22 cellular contexts compared by ENCODE assay signal in the genomic region with DNA sequence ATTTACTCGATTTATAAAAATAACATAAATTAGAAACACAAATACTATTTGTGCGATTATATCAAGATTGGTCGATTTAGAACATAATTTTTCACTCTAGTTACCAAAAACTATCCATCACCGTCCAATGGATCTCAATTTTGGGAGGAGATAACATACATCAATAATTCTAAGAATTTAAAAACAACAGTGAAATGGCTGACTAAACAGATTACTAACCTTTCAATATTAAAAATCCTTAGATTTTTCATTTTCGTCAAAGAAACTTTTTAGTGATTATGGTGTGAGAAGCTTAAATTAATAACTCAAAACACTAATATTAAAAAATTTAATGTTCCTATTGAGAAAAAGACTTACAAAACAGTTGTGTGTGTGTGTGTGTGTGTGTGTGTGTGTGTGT.
DNase-seq lines count a peak whose midpoint lies in the region; ATAC-seq, FAIRE-seq and TF ChIP-seq lines count a peak whose summit lies in the region.
"Had no signal": no experiment of that assay in that cellular context is flagged by ENCODE, and none has a peak within 500 bp of the region (broad histone marks: within the 10 kb centered on the region; RNA-seq: fewer than 3 reads in every experiment).

No MANE protein-coding gene starts in this region.

- no peak for TF ChIP-seq EP300 in A549 (IDR thresholded peaks at IDR 0.05)
- no peak for TF ChIP-seq EP300 in K562 (IDR thresholded peaks at IDR 0.05; ENCODE audit: low read length)

- H3K9ac ChIP-seq in K562 (ENCODE audit: insufficient read depth in 1 of 2, low read depth in 2 of 2, low read length in 2 of 2) (no peak overlapping the region), mammary epithelial cell (ENCODE audit: insufficient read depth, low read length) (no peak overlapping the region)
- H3K9ac ChIP-seq: BLaER1, GM23248 had no signal

- H3K9me3 ChIP-seq in A549 = no peaks in the 10 kb centered on the region
- H3K9me3 ChIP-seq in HEK293 (ENCODE audit: control insufficient read depth, insufficient read depth, low read depth, low read length) = no peaks in the 10 kb centered on the region
- H3K9me3 ChIP-seq in K562 (replicated peaks; ENCODE audit: control insufficient read depth, insufficient read depth, low read depth, low read length) = no peaks in the 10 kb centered on the region
- no peaks in the 10 kb centered on the region for H3K9me3 ChIP-seq in mammary epithelial cell (replicated peaks; ENCODE audit: insufficient read depth, low read length)
- H3K9me3 ChIP-seq: BLaER1, Caco-2 had no signal

- dilution Hi-C loops in mammary epithelial cell (cut with HindIII; ENCODE audit: low sequenced_read_pairs) = no loop called here

- ATAC-seq in A549 (no peak), K562 (no peak)
- ATAC-seq: CD8-positive, alpha-beta T cell; GM12878 had no signal

- BruUV-seq in K562 (replicated peaks; lab: Mats Ljungman, UMichigan) = no TSS peak
- no TSS peak for BruUV-seq in mammary epithelial cell (replicated peaks; lab: Mats Ljungman, UMichigan)

- POLR2A ChIA-PET in A549 (lab: Yijun Ruan, JAX) (no interaction called here), HEK293 (lab: Yijun Ruan, JAX) (interaction anchor here (0.6 kb wide), 1 partner anchor 128 kb away, joined by 3 read pairs; no protein-coding TSS in a partner anchor), K562 (lab: Yijun Ruan, JAX) (interaction anchor here (0.6 to 1.7 kb wide), 3 partner anchors 13 to 639 kb away, joined by 3 to 5 read pairs (median 4); a partner anchor contains a TSS)

- H3K79me2 ChIP-seq in K562 (ENCODE audit: control insufficient read depth, insufficient read depth, low read length) = no peaks in the 10 kb centered on the region
- H3K79me2 ChIP-seq in mammary epithelial cell (ENCODE audit: insufficient read depth, low read length) = no peaks in the 10 kb centered on the region

- TF ChIP-seq POLR2A in A549 (IDR thresholded peaks at IDR 0.05; ENCODE audit: low read length) (no peak), K562 (conservative IDR thresholded peaks at IDR 0.05) (no peak)

- no peaks in the 10 kb centered on the region for H3K9me1 ChIP-seq in K562 (ENCODE audit: control insufficient read depth, insufficient read depth, low read length)

- H3K4me3 ChIP-seq in A549 = no peak overlapping the region
- H3K4me3 ChIP-seq in HEK293 (ENCODE audit: low read depth, low read length) = no peak overlapping the region
- no peak overlapping the region for H3K4me3 ChIP-seq in K562
- H3K4me3 ChIP-seq in mammary epithelial cell (replicated peaks in 1 of 3; ENCODE audit: insufficient read depth in 1 of 3, low read depth in 2 of 3, low read length in 3 of 3) = no peak overlapping the region
- H3K4me3 ChIP-seq: BLaER1, GM12878, GM23248 had no signal

- no peak for TF ChIP-seq RAD21 in A549 (conservative IDR thresholded peaks at IDR 0.05 in 1 of 2, IDR thresholded peaks at IDR 0.05 in 1 of 2)
- no peak for TF ChIP-seq RAD21 in K562 (CRISPR knock-in tag; conservative IDR thresholded peaks at IDR 0.05 in 1 of 2, IDR thresholded peaks at IDR 0.05 in 1 of 2)

- WGBS in A549 (ENCODE audit: missing lambda C conversion rate) = 88% methylated on average over 5 of the region's 5 CpGs
- WGBS in K562 (ENCODE audit: insufficient coverage, low coverage, missing lambda C conversion rate) = 87% methylated on average over 5 of the region's 5 CpGs
- 98% methylated on average over 5 of the region's 5 CpGs for WGBS in mammary epithelial cell (ENCODE audit: low coverage, missing lambda C conversion rate)

- peaks cover 10% of the 10 kb centered on the region; the same call in 2 of the 3 replicates for H3K4me1 ChIP-seq in A549
- H3K4me1 ChIP-seq in HEK293 (ENCODE audit: control insufficient read depth, insufficient read depth, low read length) = no peaks in the 10 kb centered on the region
- H3K4me1 ChIP-seq in K562 (replicated peaks in 1 of 2; ENCODE audit: control insufficient read depth in 2 of 2, insufficient read depth in 2 of 2, low read length in 2 of 2) = no peaks in the 10 kb centered on the region
- H3K4me1 ChIP-seq in mammary epithelial cell (ENCODE audit: insufficient read depth, low read length) = no peaks in the 10 kb centered on the region
- H3K4me1 ChIP-seq: BLaER1 had no signal

- CTCF ChIA-PET in A549 (lab: Yijun Ruan, JAX) (interaction anchor here (1.2 to 1.7 kb wide), 2 partner anchors 179 to 181 kb away, joined by 3 to 5 read pairs; no protein-coding TSS in a partner anchor), HEK293 (lab: Yijun Ruan, JAX) (interaction anchor here (0.5 to 1.4 kb wide), 5 partner anchors 17 to 1845 kb away, joined by 3 to 4 read pairs (median 3); no protein-coding TSS in a partner anchor), K562 (lab: Yijun Ruan, JAX; ENCODE audit: low intra/inter-chr PET ratio) (no interaction called here), mammary epithelial cell (lab: Charles Lee; ENCODE audit: low non-redundant PET) (no interaction called here)

- H2AFZ ChIP-seq in K562 (ENCODE audit: low read depth, low read length) (no peak overlapping the region), mammary epithelial cell (ENCODE audit: low read depth, low read length) (no peak overlapping the region)
- H2AFZ ChIP-seq: GM23248 had no signal

- FAIRE-seq in A549 (lab: Jason Lieb, UNC) = no peak
- FAIRE-seq in K562 (lab: Jason Lieb, UNC) = no peak
- FAIRE-seq: GM12878, GM19239, H1 had no signal

- H3K27ac ChIP-seq in A549 = no peak overlapping the region
- H3K27ac ChIP-seq in HEK293 (ENCODE audit: extremely low read depth, low read depth, low read length) = no peak overlapping the region
- H3K27ac ChIP-seq in K562 (ENCODE audit: extremely low read depth, low read depth, low read length) = no peak overlapping the region
- H3K27ac ChIP-seq in mammary epithelial cell (ENCODE audit: insufficient read depth, low read depth, low read length) = no peak overlapping the region
- H3K27ac ChIP-seq: BLaER1, C4-2B, GM23248 had no signal

- no peaks in the 10 kb centered on the region for H3K27me3 ChIP-seq in K562 (ENCODE audit: control insufficient read depth in 2 of 2, insufficient read depth in 2 of 2, low read length in 2 of 2)
- H3K27me3 ChIP-seq in mammary epithelial cell (ENCODE audit: insufficient read depth, low read length) = no peaks in the 10 kb centered on the region
- H3K27me3 ChIP-seq: BLaER1 had no signal

- no peak overlapping the region for H3K4me2 ChIP-seq in A549
- H3K4me2 ChIP-seq in K562 (ENCODE audit: insufficient read depth, low read length) = no peak overlapping the region
- no peak overlapping the region for H3K4me2 ChIP-seq in mammary epithelial cell (ENCODE audit: insufficient read depth, low read depth, low read length)
- H3K4me2 ChIP-seq: BLaER1 had no signal

- in situ Hi-C loops in K562 (cut with MboI) (no loop called here), mammary epithelial cell (cut with MboI; ENCODE audit: low sequenced_read_pairs in 2 of 2) (no loop called here)

- DNase-seq in A549 (ENCODE audit: low read depth in 1 of 2, low spot score in 1 of 2) (no peak), K562 (ENCODE audit: extremely low read depth in 1 of 4, low spot score in 3 of 4) (no peak), pons (ENCODE audit: low spot score) (no peak), mammary epithelial cell (no peak)
- DNase-seq in activated CD8-positive, alpha-beta memory T cell treated with anti-CD3 and anti-CD28 coated beads for 24 hours = no peak
- DNase-seq: 8988T; Caco-2; CD4-positive, CD25-positive, alpha-beta regulatory T cell; CD8-positive, alpha-beta T cell; DMS 273 treated with DMSO at 0.1 percent for 48 hours; DMS79; EL; GDM1; GM23248; H7; HCEC 1CT had no signal

- TF ChIP-seq CTCF in A549 (IDR thresholded peaks at IDR 0.05) (no peak), HEK293 (tag by site-specific recombination; IDR thresholded peaks at IDR 0.05) (no peak), K562 (IDR thresholded peaks at IDR 0.05 in 2 of 3, conservative IDR thresholded peaks at IDR 0.05 in 1 of 3; ENCODE audit: insufficient read depth in 2 of 3, low read depth in 1 of 3, low read length in 3 of 3) (no peak), mammary epithelial cell (conservative IDR thresholded peaks at IDR 0.05 in 1 of 2, IDR thresholded peaks at IDR 0.05 in 1 of 2; ENCODE audit: extremely low read depth in 1 of 2, insufficient read depth in 1 of 2, low read depth in 1 of 2, low read length in 2 of 2) (no peak)

- H4K20me1 ChIP-seq in K562 (replicated peaks; ENCODE audit: control insufficient read depth, insufficient read depth, low read length) = no peaks in the 10 kb centered on the region
- H4K20me1 ChIP-seq in mammary epithelial cell (ENCODE audit: insufficient read depth, low read length) = no peaks in the 10 kb centered on the region

- intact Hi-C loops in K562 (cut with micrococcal nuclease) (no loop called here), mammary epithelial cell (cut with micrococcal nuclease) (no loop called here)

- H3K36me3 ChIP-seq in HEK293 (ENCODE audit: control insufficient read depth in 2 of 2, insufficient read depth in 1 of 2, low read length in 2 of 2) (peaks cover 46 to 62% of the 10 kb centered on the region in 2 experiments), K562 (ENCODE audit: control insufficient read depth, insufficient read depth, low read length) (peaks cover 63% of the 10 kb centered on the region), mammary epithelial cell (ENCODE audit: insufficient read depth, low read length) (peaks cover 12% of the 10 kb centered on the region)

TF ChIP-seq in A549, 52 proteins besides CTCF, POLR2A, EP300 and RAD21:
- TF ChIP-seq MAFK (IDR thresholded peaks at IDR 0.05; ENCODE audit: partially characterized antibody) (peak; percentile 57), RFX5 (IDR thresholded peaks at IDR 0.05) (no peak), SREBF2 (IDR thresholded peaks at IDR 0.05) (no peak)

TF ChIP-seq in K562, 482 proteins besides CTCF, POLR2A, EP300 and RAD21:
- TF ChIP-seq ZNF316 (IDR thresholded peaks at IDR 0.05) (peak; percentile 88), C11orf30 (IDR thresholded peaks at IDR 0.05; ENCODE audit: low read depth) (peak; percentile 58), STAG1 (CRISPR knock-in tag; IDR thresholded peaks at IDR 0.05; ENCODE audit: borderline replicate concordance) (no peak), MAFG (tag; conservative IDR thresholded peaks at IDR 0.05) (peak; percentile 36)

Comparison
In these comparisons a context has a peak if more than half of its experiments do, and no peak if none do; other contexts are left out.
1. CTCF ChIA-PET loops: an anchor here in A549 (1.2 to 1.7 kb wide) and HEK293 (0.5 to 1.4 kb wide); none called in K562 and mammary epithelial cell.